ENCODE assay signal across 9 cellular contexts in genomic region chr16:1343428-1344242, GRCh38. TPM values are rescaled to one million over a fixed set of nuclear protein-coding genes. Genes with fewer than 3 reads are reported as not detected.
A peak's percentile ranks its signal among the peaks of the same experiment; 100 is the strongest.
DNase-seq lines count a peak whose midpoint lies in the region; ATAC-seq and TF ChIP-seq lines count a peak whose summit lies in the region.
"Had no signal": no experiment of that assay in that cellular context is flagged by ENCODE, and none has a peak within 500 bp of the region (broad histone marks: within the 10 kb centered on the region; RNA-seq: fewer than 3 reads in every experiment).

No MANE protein-coding gene starts in this region.

- H3K27me3 ChIP-seq in CD8-positive, alpha-beta memory T cell (ENCODE audit: insufficient read depth, low read length, poor library complexity, severe bottlenecking), result no peaks in the 10 kb centered on the region
- H3K27me3 ChIP-seq in HUES6 (ENCODE audit: control insufficient read depth, insufficient read depth, low read length) (peaks cover 61% of the 10 kb centered on the region), colonic mucosa (no peaks in the 10 kb centered on the region)
- H3K27me3 ChIP-seq: ascending aorta had no signal

- no peak for DNase-seq in CD8-positive, alpha-beta memory T cell
- DNase-seq in colonic mucosa (peak; percentile 30), NOMO-1 treated with dmso at 0.1 percent for 144 hours (lab: John Stamatoyannopoulos, UW; ENCODE audit: unreplicated experiment) (no peak), retina (no peak)
- no peak for DNase-seq in natural killer cell treated with Interleukin-12 subunit alpha and Interleukin-12 subunit beta and Interleukin-15 and Interleukin-18, amount 100 ng/mL, for 72 hours (ENCODE audit: low spot score)

- POLR2A ChIA-PET in CD8-positive, alpha-beta memory T cell (lab: Charles Lee), result interaction anchor here (1.0 to 2.9 kb wide), 5 partner anchors 7 to 190 kb away, joined by 3 to 14 read pairs (median 5); partner anchors contain the start of genes BAIAP3, TMEM204 and UBE2I

- no peak for TF ChIP-seq CTCF in colonic mucosa (IDR thresholded peaks at IDR 0.05)

- peaks cover 0 to 8% (median 0%) of the 10 kb centered on the region in 3 donors for H3K36me3 Mint-ChIP-seq in CD8-positive, alpha-beta memory T cell
- H3K36me3 Mint-ChIP-seq in natural killer cell treated with Interleukin-12 subunit alpha and Interleukin-12 subunit beta and Interleukin-15 and Interleukin-18, amount 100 ng/mL, for 72 hours, result no peaks in the 10 kb centered on the region

- H3K9me3 Mint-ChIP-seq in CD8-positive, alpha-beta memory T cell, result no peaks in the 10 kb centered on the region
- H3K9me3 Mint-ChIP-seq in natural killer cell treated with Interleukin-12 subunit alpha and Interleukin-12 subunit beta and Interleukin-15 and Interleukin-18, amount 100 ng/mL, for 72 hours, result no peaks in the 10 kb centered on the region

- H3K4me3 Mint-ChIP-seq in CD8-positive, alpha-beta memory T cell, result peak overlapping the region; percentile 21 to 89 (median 79)
- H3K4me3 Mint-ChIP-seq in natural killer cell treated with Interleukin-12 subunit alpha and Interleukin-12 subunit beta and Interleukin-15 and Interleukin-18, amount 100 ng/mL, for 72 hours, result peak overlapping the region; percentile 61

- H3K4me1 ChIP-seq in CD8-positive, alpha-beta memory T cell (ENCODE audit: insufficient read depth, low read length), result peaks cover 19% of the 10 kb centered on the region
- peaks cover 9% of the 10 kb centered on the region; the same call in 1 of the 2 replicates for H3K4me1 ChIP-seq in HUES6 (ENCODE audit: control insufficient read depth, insufficient read depth, low read length)
- peaks cover 6% of the 10 kb centered on the region for H3K4me1 ChIP-seq in colonic mucosa

- no peaks in the 10 kb centered on the region for H3K27me3 Mint-ChIP-seq in CD8-positive, alpha-beta memory T cell
- no peaks in the 10 kb centered on the region for H3K27me3 Mint-ChIP-seq in natural killer cell treated with Interleukin-12 subunit alpha and Interleukin-12 subunit beta and Interleukin-15 and Interleukin-18, amount 100 ng/mL, for 72 hours

- peaks cover 13 to 28% (median 13%) of the 10 kb centered on the region in 3 donors for H3K4me1 Mint-ChIP-seq in CD8-positive, alpha-beta memory T cell
- H3K4me1 Mint-ChIP-seq in natural killer cell treated with Interleukin-12 subunit alpha and Interleukin-12 subunit beta and Interleukin-15 and Interleukin-18, amount 100 ng/mL, for 72 hours (ENCODE audit: low read depth in 2 of 2), result peaks cover 9 to 10% of the 10 kb centered on the region in 2 donors

- intact Hi-C loops in colonic mucosa (cut with DNase I), result no loop called here

- CTCF ChIA-PET in CD8-positive, alpha-beta memory T cell (lab: Charles Lee), result interaction anchor here (1.1 to 1.8 kb wide), 3 partner anchors 29 to 42 kb away, joined by 3 to 8 read pairs (median 6); partner anchors contain the start of gene UBE2I

- H3K9ac ChIP-seq in HUES6 (ENCODE audit: low read length) (no peak overlapping the region), colonic mucosa (ENCODE audit: low read depth in 2 of 2, low read length in 2 of 2) (peak overlapping the region in 1 of 2 donors; percentile 30)

- ATAC-seq in natural killer cell treated with Interleukin-12 subunit alpha and Interleukin-12 subunit beta and Interleukin-15 and Interleukin-18, amount 100 ng/mL, for 72 hours, result no peak
- no peak for ATAC-seq in GM19328 (IDR thresholded peaks at IDR 0.05; ENCODE audit: unreplicated experiment)
- ATAC-seq in HG03432 (IDR thresholded peaks at IDR 0.05; ENCODE audit: unreplicated experiment), result no peak

- H3K9me3 ChIP-seq in CD8-positive, alpha-beta memory T cell (ENCODE audit: low read length), result no peaks in the 10 kb centered on the region
- H3K9me3 ChIP-seq in HUES6 (ENCODE audit: control insufficient read depth, insufficient read depth, low read depth, low read length), result no peaks in the 10 kb centered on the region
- H3K9me3 ChIP-seq in colonic mucosa, result no peaks in the 10 kb centered on the region
- H3K9me3 ChIP-seq: ascending aorta had no signal

- no peak overlapping the region for H3K27ac ChIP-seq in CD8-positive, alpha-beta memory T cell (ENCODE audit: low read depth, low read length)
- H3K27ac ChIP-seq in HUES6 (ENCODE audit: low read depth, low read length) (no peak overlapping the region), colonic mucosa (no peak overlapping the region)
- H3K27ac ChIP-seq: ascending aorta had no signal

- peak overlapping the region; percentile 37 for H3K4me3 ChIP-seq in CD8-positive, alpha-beta memory T cell (ENCODE audit: low read length)
- H3K4me3 ChIP-seq in HUES6 (ENCODE audit: low read depth, low read length), result peak overlapping the region; percentile 51
- H3K4me3 ChIP-seq in colonic mucosa, result peak overlapping the region; percentile 30

- H3K36me3 ChIP-seq in CD8-positive, alpha-beta memory T cell (ENCODE audit: insufficient read depth, low read length), result no peaks in the 10 kb centered on the region
- H3K36me3 ChIP-seq in HUES6 (ENCODE audit: control insufficient read depth, insufficient read depth, low read length) (peaks cover 10% of the 10 kb centered on the region), colonic mucosa (no peaks in the 10 kb centered on the region)

- peak overlapping the region in 7 of 8 donors; percentile 4 to 83 (median 72) for H3K27ac Mint-ChIP-seq in CD8-positive, alpha-beta memory T cell
- peak overlapping the region; percentile 17 to 62 for H3K27ac Mint-ChIP-seq in natural killer cell treated with Interleukin-12 subunit alpha and Interleukin-12 subunit beta and Interleukin-15 and Interleukin-18, amount 100 ng/mL, for 72 hours

RNA-seq across cellular contexts. Expression of gene TSR3, which starts 8.0 kb away (rescaled TPM):
- 100 to 1,000 TPM in 1 of 2 experiments, 10 to 100 TPM in 1; 91.8 to 102 TPM for total RNA-seq in CD8-positive, alpha-beta memory T cell
- 109 TPM for polyA plus RNA-seq in CD8-positive, alpha-beta memory T cell
- total RNA-seq in colonic mucosa, result 10 to 100 TPM; 39.6 to 74.4 TPM
- total RNA-seq in natural killer cell treated with Interleukin-12 subunit alpha and Interleukin-12 subunit beta and Interleukin-15 and Interleukin-18, amount 100 ng/mL, for 72 hours, result 100 to 1,000 TPM in 1 of 2 donors, 10 to 100 TPM in 1; 57.4 to 108 TPM

RNA-seq across cellular contexts. Expression of gene GNPTG, which starts 8.1 kb away (rescaled TPM):
- 10 to 100 TPM; 32.3 to 34.4 TPM for total RNA-seq in CD8-positive, alpha-beta memory T cell
- polyA plus RNA-seq in CD8-positive, alpha-beta memory T cell, result 63.3 TPM
- total RNA-seq in colonic mucosa, result 10 to 100 TPM; 48.2 to 59.1 TPM
- 10 to 100 TPM; 36.1 to 38.9 TPM for total RNA-seq in natural killer cell treated with Interleukin-12 subunit alpha and Interleukin-12 subunit beta and Interleukin-15 and Interleukin-18, amount 100 ng/mL, for 72 hours

RNA-seq across cellular contexts. Expression of gene BAIAP3, which starts 10.2 kb away (rescaled TPM):
- 1 to 10 TPM; 7.2 to 7.5 TPM for total RNA-seq in CD8-positive, alpha-beta memory T cell
- polyA plus RNA-seq in CD8-positive, alpha-beta memory T cell, result 8.3 TPM
- total RNA-seq in colonic mucosa, result 1 to 10 TPM; 5.5 to 9.8 TPM
- under 1 TPM; 0.17 to 0.31 TPM for total RNA-seq in natural killer cell treated with Interleukin-12 subunit alpha and Interleukin-12 subunit beta and Interleukin-15 and Interleukin-18, amount 100 ng/mL, for 72 hours

RNA-seq across cellular contexts. Expression of gene UBE2I, which starts 34.2 kb away (rescaled TPM):
- total RNA-seq in CD8-positive, alpha-beta memory T cell, result 100 to 1,000 TPM; 238 to 257 TPM
- polyA plus RNA-seq in CD8-positive, alpha-beta memory T cell, result 101 TPM
- total RNA-seq in colonic mucosa, result 100 to 1,000 TPM; 101 to 143 TPM
- total RNA-seq in natural killer cell treated with Interleukin-12 subunit alpha and Interleukin-12 subunit beta and Interleukin-15 and Interleukin-18, amount 100 ng/mL, for 72 hours, result 100 to 1,000 TPM; 202 to 246 TPM

Comparison
In these comparisons a context has a peak if more than half of its experiments do, and no peak if none do; other contexts are left out.
1. RNA of gene BAIAP3, which starts 10.2 kb away (total RNA-seq): 5.5 to 9.8 TPM in colonic mucosa and 7.2 to 7.5 TPM in CD8-positive, alpha-beta memory T cell; 0.17 to 0.31 TPM in natural killer cell treated with Interleukin-12 subunit alpha and Interleukin-12 subunit beta and Interleukin-15 and Interleukin-18, amount 100 ng/mL, for 72 hours; every median in the first group is over 4 times any median in the second.
2. Peak in every context shown above with its lines, with median percentiles within 50 percentile points of each other: H3K4me3 ChIP-seq.